ENCODE assay signal across 8 cellular contexts in the genomic region with DNA sequence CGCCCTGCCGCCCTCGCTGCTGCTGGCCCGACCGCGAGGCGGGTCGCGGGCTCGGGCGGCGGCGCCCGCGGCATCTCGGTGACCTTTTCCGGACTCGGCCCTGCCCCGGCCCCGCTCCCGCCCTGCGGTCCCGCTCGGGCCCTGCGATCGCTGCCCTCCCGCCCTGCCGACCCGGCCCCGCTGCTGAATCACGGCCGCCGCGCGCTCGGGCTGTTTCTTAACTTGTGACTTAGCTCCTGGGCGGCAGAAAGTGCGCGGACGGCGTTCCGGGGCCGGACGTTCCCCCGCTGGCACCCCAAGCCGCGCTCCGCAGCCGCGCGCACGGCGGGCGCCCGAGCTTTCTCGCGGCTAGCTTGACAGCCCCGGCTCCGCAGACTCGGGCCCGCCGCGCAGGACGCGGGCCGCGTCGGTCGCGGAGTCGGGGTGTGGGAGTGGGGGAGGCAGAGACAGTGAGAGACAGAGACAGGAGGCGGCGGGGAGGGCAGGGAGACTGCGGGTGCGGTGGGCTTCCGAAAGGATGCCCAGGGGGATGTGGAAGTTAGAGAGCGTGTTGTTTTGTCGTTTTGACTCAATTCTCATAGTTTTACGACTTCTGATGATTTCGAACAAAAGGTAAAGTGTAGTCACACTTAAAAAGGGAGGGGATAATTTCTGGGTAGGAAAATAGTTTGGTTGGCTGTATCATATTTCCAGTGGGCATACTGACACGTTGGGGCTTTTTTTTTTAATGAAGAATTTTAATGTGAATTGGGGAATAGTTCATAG. TPM values are rescaled to one million over a fixed set of nuclear protein-coding genes. Genes with fewer than 3 reads are reported as not detected.
DNase-seq lines count a peak whose midpoint lies in the region; ATAC-seq, FAIRE-seq and TF ChIP-seq lines count a peak whose summit lies in the region.

No MANE protein-coding gene starts in this region.

- peak; percentile 13 for FAIRE-seq in HTR-8/SVneo (lab: Jason Lieb, UNC)

- WGBS in mesendoderm (ENCODE audit: extremely low coverage, insufficient coverage, low lambda C conversion rate) = no CpG with 5 or more reads among the region's 81 CpGs

- H3K56ac ChIP-seq in mesendoderm (ENCODE audit: low read length) = peak overlapping the region; percentile 92

- H3K36me3 Mint-ChIP-seq in CD4-positive, alpha-beta memory T cell = peaks cover 14 to 49% of the 10 kb centered on the region in 2 donors
- peaks cover 50% of the 10 kb centered on the region for H3K36me3 Mint-ChIP-seq in stimulated activated memory B cell treated with anti-CD40 and anti-IgM and Interleukin-4, amounts not matched to agents 10 μg/mL and 1 μg/mL and 100 μg/mL, for 72 hours

- H3K4me1 ChIP-seq in CD4-positive, alpha-beta memory T cell (ENCODE audit: insufficient read depth, low read length) = peaks cover 59% of the 10 kb centered on the region
- no peaks in the 10 kb centered on the region for H3K4me1 ChIP-seq in mesendoderm (ENCODE audit: control insufficient read depth, low read depth, low read length)

- DNase-seq in CD4-positive, alpha-beta memory T cell = peak in 2 of 5 donors; percentile 47 to 61
- DNase-seq in HTR-8/SVneo (ENCODE audit: insufficient read length, low spot score) (no peak), WERI-Rb-1 (no peak), dorsolateral prefrontal cortex (peak in 4 of 10 donors; percentile 24 to 61 (median 37)), mesendoderm (peak; percentile 68)
- no peak for DNase-seq in central memory CD4-positive, alpha-beta T cell

- H3K27ac ChIP-seq in CD4-positive, alpha-beta memory T cell (ENCODE audit: low read depth, low read length) = peak overlapping the region; percentile 83
- peak overlapping the region; percentile 91 for H3K27ac ChIP-seq in WERI-Rb-1
- peak overlapping the region; percentile 33 to 97 (median 88) for H3K27ac ChIP-seq in dorsolateral prefrontal cortex
- H3K27ac ChIP-seq in mesendoderm (ENCODE audit: low read depth, low read length) = peak overlapping the region; percentile 92

- peaks cover 6% of the 10 kb centered on the region for H3K36me3 ChIP-seq in CD4-positive, alpha-beta memory T cell (ENCODE audit: insufficient read depth, low read length)
- H3K36me3 ChIP-seq in WERI-Rb-1 = peaks cover 13% of the 10 kb centered on the region
- peaks cover 3% of the 10 kb centered on the region for H3K36me3 ChIP-seq in mesendoderm (ENCODE audit: control insufficient read depth, insufficient read depth, low read length)

- H3K4ac ChIP-seq in mesendoderm (ENCODE audit: low read depth, low read length) = peak overlapping the region; percentile 90

- H3K4me1 Mint-ChIP-seq in CD4-positive, alpha-beta memory T cell = peaks cover 46 to 73% (median 53%) of the 10 kb centered on the region in 4 donors
- H3K4me1 Mint-ChIP-seq in stimulated activated memory B cell treated with anti-CD40 and anti-IgM and Interleukin-4, amounts not matched to agents 10 μg/mL and 1 μg/mL and 100 μg/mL, for 72 hours = peaks cover 74% of the 10 kb centered on the region

- peak overlapping the region; percentile 92 to 98 (median 95) for H3K27ac Mint-ChIP-seq in CD4-positive, alpha-beta memory T cell
- H3K27ac Mint-ChIP-seq in stimulated activated memory B cell treated with anti-CD40 and anti-IgM and Interleukin-4, amounts not matched to agents 10 μg/mL and 1 μg/mL and 100 μg/mL, for 72 hours = peak overlapping the region; percentile 82

- peaks cover 0 to 5% (median 0%) of the 10 kb centered on the region in 8 donors for H3K9me3 Mint-ChIP-seq in CD4-positive, alpha-beta memory T cell
- H3K9me3 Mint-ChIP-seq in stimulated activated memory B cell treated with anti-CD40 and anti-IgM and Interleukin-4, amounts not matched to agents 10 μg/mL and 1 μg/mL and 100 μg/mL, for 72 hours = no peaks in the 10 kb centered on the region

- H3K79me2 ChIP-seq in mesendoderm (ENCODE audit: control insufficient read depth, insufficient read depth, low read length) = peaks cover 24% of the 10 kb centered on the region

- H3K27me3 Mint-ChIP-seq in CD4-positive, alpha-beta memory T cell = no peaks in the 10 kb centered on the region
- H3K27me3 Mint-ChIP-seq in stimulated activated memory B cell treated with anti-CD40 and anti-IgM and Interleukin-4, amounts not matched to agents 10 μg/mL and 1 μg/mL and 100 μg/mL, for 72 hours = no peaks in the 10 kb centered on the region

- H4K5ac ChIP-seq in mesendoderm (ENCODE audit: low read length) = no peak overlapping the region

- H4K8ac ChIP-seq in mesendoderm (ENCODE audit: low read depth, low read length) = no peak overlapping the region

- no peaks in the 10 kb centered on the region for H3K27me3 ChIP-seq in CD4-positive, alpha-beta memory T cell (ENCODE audit: insufficient read depth, low read length)
- H3K27me3 ChIP-seq in WERI-Rb-1 (ENCODE audit: insufficient read depth, low read depth, severe bottlenecking) = no peaks in the 10 kb centered on the region
- no peaks in the 10 kb centered on the region for H3K27me3 ChIP-seq in dorsolateral prefrontal cortex
- no peaks in the 10 kb centered on the region for H3K27me3 ChIP-seq in mesendoderm (ENCODE audit: insufficient read depth, low read length, poor library complexity)

- ATAC-seq in GM21367 (IDR thresholded peaks at IDR 0.05; ENCODE audit: unreplicated experiment) = peak; percentile 19
- ATAC-seq in stimulated activated memory B cell treated with anti-CD40 and anti-IgM and Interleukin-4, amounts not matched to agents 10 μg/mL and 1 μg/mL and 100 μg/mL, for 72 hours = peak; percentile 37

- H2BK120ac ChIP-seq in mesendoderm (ENCODE audit: low read depth, low read length) = no peak overlapping the region

- POLR2A ChIA-PET in CD4-positive, alpha-beta memory T cell (lab: Charles Lee; ENCODE audit: partially characterized antibody) = interaction anchor here (0.8 to 4.5 kb wide), 17 partner anchors 8 to 1239 kb away, joined by 3 to 188 read pairs (median 6); partner anchors contain the start of gene PRDM2

- H2BK5ac ChIP-seq in mesendoderm (ENCODE audit: low read length) = no peak overlapping the region

- H3K23ac ChIP-seq in mesendoderm (ENCODE audit: low read length) = peak overlapping the region; percentile 15

- peaks cover 17% of the 10 kb centered on the region for H3K79me1 ChIP-seq in mesendoderm (ENCODE audit: low read length)

- TF ChIP-seq CTCF in WERI-Rb-1 (IDR thresholded peaks at IDR 0.05; ENCODE audit: low read depth, low read length) = no peak
- no peak for TF ChIP-seq CTCF in dorsolateral prefrontal cortex (IDR thresholded peaks at IDR 0.05 in 54 of 56, conservative IDR thresholded peaks at IDR 0.05 in 2 of 56; ENCODE audit: low read depth in 1 of 56, partially characterized antibody in 56 of 56)

- no peaks in the 10 kb centered on the region for H3K9me3 ChIP-seq in CD4-positive, alpha-beta memory T cell (ENCODE audit: control insufficient read depth in 1 of 2, low read length in 2 of 2)
- no peaks in the 10 kb centered on the region for H3K9me3 ChIP-seq in WERI-Rb-1 (ENCODE audit: severe bottlenecking)

- no peak overlapping the region for H2AK5ac ChIP-seq in mesendoderm (ENCODE audit: low read length)

- peak overlapping the region; percentile 38 to 77 for H3K4me3 ChIP-seq in CD4-positive, alpha-beta memory T cell (ENCODE audit: low read length in 2 of 2)
- H3K4me3 ChIP-seq in WERI-Rb-1 (ENCODE audit: low read depth, low read length) (peak overlapping the region; percentile 52), dorsolateral prefrontal cortex (peak overlapping the region; percentile 48 to 97 (median 86)), mesendoderm (ENCODE audit: low read length) (peak overlapping the region; percentile 85)

- intact Hi-C loops in CD4-positive, alpha-beta memory T cell (cut with micrococcal nuclease) = loop anchor here (1.0 kb wide), 2 partner anchors 18 to 48 kb away; no protein-coding TSS in a partner anchor
- intact Hi-C loops in dorsolateral prefrontal cortex (cut with DNase I) = loop anchor here (2.0 to 5.0 kb wide), 2 partner anchors 47 to 49 kb away; partner anchors contain the start of gene PRDM2 (in 2 of the 2)

- peak overlapping the region; percentile 84 for H3K9ac ChIP-seq in mesendoderm (ENCODE audit: low read length)

- peak overlapping the region; percentile 28 for H2BK15ac ChIP-seq in mesendoderm (replicated peaks; ENCODE audit: low read depth)

- CTCF ChIA-PET in CD4-positive, alpha-beta memory T cell (lab: Charles Lee; ENCODE audit: partially characterized antibody) = interaction anchor here (0.7 to 3.5 kb wide), 8 partner anchors 7 to 84 kb away, joined by 3 to 30 read pairs (median 3); no protein-coding TSS in a partner anchor

- peak overlapping the region; percentile 94 to 97 (median 96) for H3K4me3 Mint-ChIP-seq in CD4-positive, alpha-beta memory T cell
- H3K4me3 Mint-ChIP-seq in stimulated activated memory B cell treated with anti-CD40 and anti-IgM and Interleukin-4, amounts not matched to agents 10 μg/mL and 1 μg/mL and 100 μg/mL, for 72 hours = peak overlapping the region; percentile 96

- H3K4me2 ChIP-seq in mesendoderm (ENCODE audit: low read length) = peak overlapping the region; percentile 39

- H3K18ac ChIP-seq in mesendoderm (ENCODE audit: low read length) = peak overlapping the region; percentile 89

RNA-seq across cellular contexts. Expression of gene PRDM2, which starts 49.7 kb away (rescaled TPM):
- total RNA-seq in CD4-positive, alpha-beta memory T cell = 100 to 1,000 TPM; 113 to 118 TPM
- 10 to 100 TPM in 1 of 2 donors, 1 to 10 TPM in 1; 6.7 to 23.5 TPM for polyA plus RNA-seq in CD4-positive, alpha-beta memory T cell
- total RNA-seq in dorsolateral prefrontal cortex = 100 to 1,000 TPM in 114 of 120 experiments, 10 to 100 TPM in 6; 86.9 to 190 (median 133) TPM
- polyA plus RNA-seq in mesendoderm (2013, experiment 1 of 2) = 18.0 TPM
- polyA plus RNA-seq in mesendoderm (2013, experiment 2 of 2) = 18.3 TPM
